In the genomic region with DNA sequence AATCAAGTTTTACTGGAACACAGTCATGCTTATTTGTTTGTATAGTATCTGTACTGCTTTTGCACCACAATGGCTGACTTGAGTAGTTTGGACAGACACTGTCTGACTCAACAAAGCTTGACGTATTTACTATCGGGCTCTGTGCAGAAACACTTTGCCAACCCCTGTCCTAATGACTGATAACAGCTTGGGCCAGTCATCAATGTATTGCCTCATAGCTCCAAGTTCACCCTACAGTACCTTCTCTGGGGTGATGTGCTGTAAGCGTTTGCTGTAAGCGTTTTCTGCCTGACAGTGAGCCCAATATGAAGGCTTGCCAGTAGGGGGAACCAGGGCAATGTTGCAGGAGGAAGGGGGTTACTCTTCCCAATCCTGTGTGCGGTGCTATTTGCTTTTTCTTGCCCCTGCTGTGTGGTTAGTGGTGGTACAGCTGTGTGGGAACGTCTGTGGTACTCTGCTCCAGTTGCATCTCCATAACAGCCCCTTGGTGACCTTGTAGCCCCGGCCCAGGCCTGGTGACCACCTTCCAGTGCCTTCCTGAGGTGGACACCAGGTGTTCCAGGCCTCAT, we compare ENCODE assay signal across 9 cellular contexts. TPM values are rescaled to one million over a fixed set of nuclear protein-coding genes. Genes with fewer than 3 reads are reported as not detected.
A peak's percentile ranks its signal among the peaks of the same experiment; 100 is the strongest.
DNase-seq lines count a peak whose midpoint lies in the region; ATAC-seq, FAIRE-seq and TF ChIP-seq lines count a peak whose summit lies in the region.
"Had no signal": no experiment of that assay in that cellular context is flagged by ENCODE, and none has a peak within 500 bp of the region (broad histone marks: within the 10 kb centered on the region; RNA-seq: fewer than 3 reads in every experiment).

No MANE protein-coding gene starts in this region.

- peaks cover 7% of the 10 kb centered on the region for H3K4me1 Mint-ChIP-seq in chondrocyte (ENCODE audit: low read depth)

- H3K27ac Mint-ChIP-seq in chondrocyte (ENCODE audit: unreplicated experiment), result no peak overlapping the region
- H3K27ac Mint-ChIP-seq: stimulated activated naive CD8-positive, alpha-beta T cell treated with anti-CD3 and anti-CD28 coated beads, Interleukin-15, Interleukin-2, amounts not matched to agents 100 ng/mL and 50 ng/mL, for 24 hours had no signal

- peak; percentile 94 for DNase-seq in AG09309 (ENCODE audit: low read depth)
- DNase-seq in GM20000 (ENCODE audit: low spot score), result no peak
- peak; percentile 32 for DNase-seq in NCI-H748 treated with DMSO at 0.1 percent for 48 hours (lab: John Stamatoyannopoulos, UW)
- DNase-seq in chondrocyte (ENCODE audit: low spot score), result no peak
- peak; percentile 20 for DNase-seq in medulla oblongata (ENCODE audit: extremely low spot score)
- DNase-seq in GM19240 (ENCODE audit: insufficient read length, low spot score), result no peak
- DNase-seq in H54 (ENCODE audit: insufficient read length, low spot score), result no peak

- no peak overlapping the region for H3K4me3 Mint-ChIP-seq in chondrocyte (ENCODE audit: unreplicated experiment)
- H3K4me3 Mint-ChIP-seq: stimulated activated naive CD8-positive, alpha-beta T cell treated with anti-CD3 and anti-CD28 coated beads, Interleukin-15, Interleukin-2, amounts not matched to agents 100 ng/mL and 50 ng/mL, for 24 hours had no signal

- no peak for FAIRE-seq in H54 (lab: Jason Lieb, UNC)

- H3K36me3 Mint-ChIP-seq in chondrocyte (ENCODE audit: low read depth), result no peaks in the 10 kb centered on the region

- no peak overlapping the region for H3K4me3 ChIP-seq in AG09309 (ENCODE audit: control insufficient read depth, low read depth, low read length)

- peaks cover 18% of the 10 kb centered on the region for H3K27me3 Mint-ChIP-seq in chondrocyte (ENCODE audit: low read depth)

- no peaks in the 10 kb centered on the region for H3K9me3 Mint-ChIP-seq in chondrocyte (ENCODE audit: low read depth)
- H3K9me3 Mint-ChIP-seq: stimulated activated naive CD8-positive, alpha-beta T cell treated with anti-CD3 and anti-CD28 coated beads, Interleukin-15, Interleukin-2, amounts not matched to agents 100 ng/mL and 50 ng/mL, for 24 hours had no signal

- no peak for TF ChIP-seq POLR2A in H54 (IDR thresholded peaks at IDR 0.05; ENCODE audit: low read depth, low read length)

- TF ChIP-seq CTCF in AG09309 (IDR thresholded peaks at IDR 0.05; ENCODE audit: control insufficient read depth, insufficient read depth, low read depth, low read length, missing control alignments) (peak; percentile 72), GM20000 (IDR thresholded peaks at IDR 0.05; ENCODE audit: extremely low read depth, missing control alignments) (peak; percentile 24), chondrocyte (IDR thresholded peaks at IDR 0.05) (peak; percentile 74)

- ATAC-seq in HG02840 (IDR thresholded peaks at IDR 0.05; ENCODE audit: low FRiP score, unreplicated experiment), result no peak

RNA-seq across cellular contexts. Expression of gene CCDC177, which starts 5.4 kb away (rescaled TPM):
- total RNA-seq in chondrocyte, result not detected in 3 replicates

RNA-seq across cellular contexts. Expression of gene SUSD6, which starts 31.3 kb away (rescaled TPM):
- total RNA-seq in chondrocyte, result 49.1 to 51.6 TPM (median 49.3 TPM) in 3 replicates

Comparison
In these comparisons a context has a peak if more than half of its experiments do, and no peak if none do; other contexts are left out.
1. DNase-seq: peak in AG09309 (single experiment), NCI-H748 treated with DMSO at 0.1 percent for 48 hours (single experiment) and medulla oblongata (single experiment); none in GM20000 (single experiment), chondrocyte (single experiment), GM19240 (single experiment) and H54 (single experiment).
2. CTCF ChIP-seq: peak in every context shown above with its lines; median percentile 74 in chondrocyte; 72 in AG09309; 24 in GM20000.